Comparison of ENCODE assay signal across 9 cellular contexts in genomic region chr3:188362405-188362831, GRCh38.
DNase-seq lines count a peak whose midpoint lies in the region; ATAC-seq, FAIRE-seq and TF ChIP-seq lines count a peak whose summit lies in the region.
"Had no signal": no experiment of that assay in that cellular context is flagged by ENCODE, and none has a peak within 500 bp of the region (broad histone marks: within the 10 kb centered on the region; RNA-seq: fewer than 3 reads in every experiment).

No MANE protein-coding gene starts in this region.

- H3K27ac ChIP-seq in astrocyte (ENCODE audit: low read depth, low read length) = peak overlapping the region; percentile 77
- H3K27ac ChIP-seq in mesodermal cell (ENCODE audit: low read depth, low read length, severe bottlenecking) = peak overlapping the region; percentile 62

- peak; percentile 37 for DNase-seq in AG09319 (ENCODE audit: extremely low read depth, low read depth)
- peak; percentile 86 for DNase-seq in HT-29 (ENCODE audit: low spot score)
- DNase-seq in astrocyte (ENCODE audit: low read depth) = peak; percentile 95
- no peak for DNase-seq in NCI-H2107 (lab: John Stamatoyannopoulos, UW)
- no peak for DNase-seq in NOMO-1 treated with DMSO at 0.1 percent for 48 hours (lab: John Stamatoyannopoulos, UW; ENCODE audit: unreplicated experiment)
- no peak for DNase-seq in activated T-cell treated with anti-CD3 and anti-CD28 coated beads, Interleukin-2, amount 50 U/mL, for 24 hours

- H3K9me3 ChIP-seq in astrocyte (ENCODE audit: insufficient read depth, low read depth, low read length) (no peaks in the 10 kb centered on the region), mesodermal cell (ENCODE audit: control insufficient read depth, low read length) (no peaks in the 10 kb centered on the region)

- H3K27me3 ChIP-seq in astrocyte (ENCODE audit: insufficient read depth, low read length) = no peaks in the 10 kb centered on the region

- H4K20me1 ChIP-seq in astrocyte (ENCODE audit: insufficient read depth, low read length) = peaks cover 77% of the 10 kb centered on the region

- H3K9me3 Mint-ChIP-seq in astrocyte (ENCODE audit: unreplicated experiment) = no peaks in the 10 kb centered on the region
- H3K9me3 Mint-ChIP-seq in activated T-cell treated with anti-CD3 and anti-CD28 coated beads, Interleukin-2, amount 50 U/mL, for 24 hours = no peaks in the 10 kb centered on the region

- no peak overlapping the region for H2AFZ ChIP-seq in astrocyte (ENCODE audit: low read depth, low read length)

- WGBS in mesodermal cell (ENCODE audit: insufficient coverage in 2 of 2), 2 experiments = 85 to 94% methylated on average over 2 to 3 of the region's 10 CpGs

- peaks cover 20% of the 10 kb centered on the region for H3K4me1 ChIP-seq in astrocyte (ENCODE audit: insufficient read depth, low read length)
- peaks cover 14% of the 10 kb centered on the region for H3K4me1 ChIP-seq in mesodermal cell (ENCODE audit: control insufficient read depth, insufficient read depth, low read length, poor library complexity, severe bottlenecking)

- TF ChIP-seq CTCF in AG09319 (IDR thresholded peaks at IDR 0.05; ENCODE audit: low read depth, low read length) = peak; percentile 20
- peak; percentile 24 for TF ChIP-seq CTCF in astrocyte (IDR thresholded peaks at IDR 0.05; ENCODE audit: insufficient read depth, low read depth, low read length)

- no peak for ATAC-seq in HG02840 (IDR thresholded peaks at IDR 0.05; ENCODE audit: low FRiP score, unreplicated experiment)

- peaks cover 25% of the 10 kb centered on the region for H3K4me1 Mint-ChIP-seq in astrocyte (ENCODE audit: low read depth, unreplicated experiment)
- peaks cover 44% of the 10 kb centered on the region for H3K4me1 Mint-ChIP-seq in activated T-cell treated with anti-CD3 and anti-CD28 coated beads, Interleukin-2, amount 50 U/mL, for 24 hours (ENCODE audit: low read depth)

- H3K4me3 Mint-ChIP-seq in astrocyte (ENCODE audit: unreplicated experiment) = no peak overlapping the region
- no peak overlapping the region for H3K4me3 Mint-ChIP-seq in activated T-cell treated with anti-CD3 and anti-CD28 coated beads, Interleukin-2, amount 50 U/mL, for 24 hours

- peak; percentile 62 for FAIRE-seq in astrocyte (lab: Jason Lieb, UNC)
- FAIRE-seq: keratinocyte had no signal

- peak overlapping the region; percentile 44 for H3K27ac Mint-ChIP-seq in astrocyte (ENCODE audit: unreplicated experiment)
- H3K27ac Mint-ChIP-seq in activated T-cell treated with anti-CD3 and anti-CD28 coated beads, Interleukin-2, amount 50 U/mL, for 24 hours = no peak overlapping the region

- H3K79me2 ChIP-seq in astrocyte (ENCODE audit: insufficient read depth, low read length) = peaks cover 90% of the 10 kb centered on the region

- H3K4me3 ChIP-seq in astrocyte (ENCODE audit: insufficient read depth, low read depth, low read length) = no peak overlapping the region
- H3K4me3 ChIP-seq in mesodermal cell (ENCODE audit: extremely low read depth, insufficient read depth, low read length, poor library complexity, severe bottlenecking) = no peak overlapping the region

- H3K27me3 Mint-ChIP-seq in astrocyte (ENCODE audit: low read depth, unreplicated experiment) = no peaks in the 10 kb centered on the region
- no peaks in the 10 kb centered on the region for H3K27me3 Mint-ChIP-seq in activated T-cell treated with anti-CD3 and anti-CD28 coated beads, Interleukin-2, amount 50 U/mL, for 24 hours

- peaks cover 12% of the 10 kb centered on the region for H3K36me3 Mint-ChIP-seq in astrocyte (ENCODE audit: low read depth, unreplicated experiment)
- H3K36me3 Mint-ChIP-seq in activated T-cell treated with anti-CD3 and anti-CD28 coated beads, Interleukin-2, amount 50 U/mL, for 24 hours (ENCODE audit: low read depth) = peaks cover 6% of the 10 kb centered on the region

- H3K9ac ChIP-seq in astrocyte (ENCODE audit: low read length) = peak overlapping the region; percentile 56

- H3K36me3 ChIP-seq in astrocyte (ENCODE audit: insufficient read depth, low read length) (peaks cover 4% of the 10 kb centered on the region), mesodermal cell (ENCODE audit: control insufficient read depth, insufficient read depth, low read length) (no peaks in the 10 kb centered on the region)

- H3K4me2 ChIP-seq in astrocyte (ENCODE audit: low read length) = peak overlapping the region; percentile 49

Comparison
In these comparisons a context has a peak if more than half of its experiments do, and no peak if none do; other contexts are left out.
1. DNase-seq: peak in AG09319 (single experiment), HT-29 (single experiment) and astrocyte (single experiment); none in NCI-H2107 (single experiment), NOMO-1 treated with DMSO at 0.1 percent for 48 hours (single experiment) and activated T-cell treated with anti-CD3 and anti-CD28 coated beads, Interleukin-2, amount 50 U/mL, for 24 hours (single experiment).